In genomic region chr14:64474041-64474440, GRCh38 we compare ENCODE assay signal across 22 cellular contexts. TPM values are rescaled to one million over a fixed set of nuclear protein-coding genes. Genes with fewer than 3 reads are reported as not detected.
DNase-seq lines count a peak whose midpoint lies in the region; ATAC-seq and TF ChIP-seq lines count a peak whose summit lies in the region.
"Had no signal": no experiment of that assay in that cellular context is flagged by ENCODE, and none has a peak within 500 bp of the region (broad histone marks: within the 10 kb centered on the region; RNA-seq: fewer than 3 reads in every experiment).

No MANE protein-coding gene starts in this region.

- H3K36me3 Mint-ChIP-seq in activated T-cell treated with anti-CD3 and anti-CD28 coated beads, Interleukin-2, amount 50 U/mL, for 72 hours (ENCODE audit: insufficient read depth in 2 of 2): peaks cover 0 to 5% of the 10 kb centered on the region in 2 donors
- peaks cover 53% of the 10 kb centered on the region for H3K36me3 Mint-ChIP-seq in activated T-helper 17 cell treated with anti-CD3 and anti-CD28 coated beads, Interleukin-2, amount 50 U/mL, for 72 hours (ENCODE audit: low read depth)

- TF ChIP-seq POLR2A in tibial nerve (IDR thresholded peaks at IDR 0.05): no peak

- H3K9ac ChIP-seq in Karpas-422 (ENCODE audit: low read length): no peak overlapping the region

- ATAC-seq in activated T-cell treated with anti-CD3 and anti-CD28 coated beads, Interleukin-2, amount 50 U/mL, for 72 hours (replicated peaks in 1 of 2): peak; percentile 29 to 43
- peak; percentile 37 for ATAC-seq in activated T-helper 17 cell treated with anti-CD3 and anti-CD28 coated beads, Interleukin-2, amount 50 U/mL, for 72 hours (replicated peaks)
- no peak for ATAC-seq in HG03432 (IDR thresholded peaks at IDR 0.05; ENCODE audit: unreplicated experiment)
- ATAC-seq: body of pancreas; right cardiac atrium; stimulated activated naive CD8-positive, alpha-beta T cell treated with anti-CD3 and anti-CD28 coated beads, Interleukin-15, Interleukin-2, amounts not matched to agents 100 U/mL and 50 U/mL, for 24 hours; T-helper 17 cell had no signal

- H3K9me3 ChIP-seq in tibial nerve: no peaks in the 10 kb centered on the region
- no peaks in the 10 kb centered on the region for H3K9me3 ChIP-seq in Karpas-422 (ENCODE audit: low read length)
- H3K9me3 ChIP-seq: body of pancreas, esophagus muscularis mucosa, Peyer's patch, thyroid gland had no signal

- H4K20me1 ChIP-seq in Karpas-422 (ENCODE audit: insufficient read depth, low read depth, low read length): peaks cover 8% of the 10 kb centered on the region; the same call in 1 of the 2 replicates

- no peaks in the 10 kb centered on the region for H3K27me3 Mint-ChIP-seq in activated T-cell treated with anti-CD3 and anti-CD28 coated beads, Interleukin-2, amount 50 U/mL, for 72 hours (ENCODE audit: low read depth)
- H3K27me3 Mint-ChIP-seq in activated T-helper 17 cell treated with anti-CD3 and anti-CD28 coated beads, Interleukin-2, amount 50 U/mL, for 72 hours: no peaks in the 10 kb centered on the region
- H3K27me3 Mint-ChIP-seq: activated T-cell treated with anti-CD3 and anti-CD28 coated beads, Interleukin-2, amount 50 U/mL, for 24 hours; T-helper 17 cell had no signal

- H3K4me1 Mint-ChIP-seq in activated T-cell treated with anti-CD3 and anti-CD28 coated beads, Interleukin-2, amount 50 U/mL, for 72 hours (ENCODE audit: low read depth): peaks cover 26% of the 10 kb centered on the region
- peaks cover 12% of the 10 kb centered on the region for H3K4me1 Mint-ChIP-seq in activated T-helper 17 cell treated with anti-CD3 and anti-CD28 coated beads, Interleukin-2, amount 50 U/mL, for 72 hours

- H3K79me2 ChIP-seq in Karpas-422 (ENCODE audit: low read length): no peaks in the 10 kb centered on the region

- no peaks in the 10 kb centered on the region for H3K9me2 ChIP-seq in Karpas-422 (replicated peaks; ENCODE audit: insufficient read depth, low read length)

- 64 to 72% methylated on average over 2 of the region's 2 CpGs for WGBS in tibial nerve, 2 donors

- H3K4me3 ChIP-seq in tibial nerve (no peak overlapping the region), Karpas-422 (ENCODE audit: low read length) (no peak overlapping the region)
- H3K4me3 ChIP-seq: body of pancreas, esophagus muscularis mucosa, Peyer's patch, smooth muscle cell, thyroid gland had no signal

- TF ChIP-seq EP300 in tibial nerve (IDR thresholded peaks at IDR 0.05): no peak

- H3K27ac Mint-ChIP-seq in activated T-cell treated with anti-CD3 and anti-CD28 coated beads, Interleukin-2, amount 50 U/mL, for 72 hours: no peak overlapping the region
- no peak overlapping the region for H3K27ac Mint-ChIP-seq in activated T-helper 17 cell treated with anti-CD3 and anti-CD28 coated beads, Interleukin-2, amount 50 U/mL, for 72 hours
- H3K27ac Mint-ChIP-seq: T-helper 17 cell had no signal

- TF ChIP-seq CTCF in tibial nerve (IDR thresholded peaks at IDR 0.05): no peak

- H3K4me1 ChIP-seq in tibial nerve (no peaks in the 10 kb centered on the region), Karpas-422 (ENCODE audit: low read length) (peaks cover 12% of the 10 kb centered on the region)
- H3K4me1 ChIP-seq: body of pancreas, esophagus muscularis mucosa had no signal

- no peaks in the 10 kb centered on the region for H3K27me3 ChIP-seq in tibial nerve
- H3K27me3 ChIP-seq in Karpas-422 (ENCODE audit: low read length): no peaks in the 10 kb centered on the region
- H3K27me3 ChIP-seq: body of pancreas, esophagus muscularis mucosa, Peyer's patch, thyroid gland had no signal

- H3K9me3 Mint-ChIP-seq in activated T-cell treated with anti-CD3 and anti-CD28 coated beads, Interleukin-2, amount 50 U/mL, for 72 hours: no peaks in the 10 kb centered on the region
- no peaks in the 10 kb centered on the region for H3K9me3 Mint-ChIP-seq in activated T-helper 17 cell treated with anti-CD3 and anti-CD28 coated beads, Interleukin-2, amount 50 U/mL, for 72 hours
- H3K9me3 Mint-ChIP-seq: activated T-cell treated with anti-CD3 and anti-CD28 coated beads, Interleukin-2, amount 50 U/mL, for 24 hours had no signal

- no peak overlapping the region for H3K4me3 Mint-ChIP-seq in activated T-cell treated with anti-CD3 and anti-CD28 coated beads, Interleukin-2, amount 50 U/mL, for 72 hours
- peak overlapping the region; percentile 2 for H3K4me3 Mint-ChIP-seq in activated T-helper 17 cell treated with anti-CD3 and anti-CD28 coated beads, Interleukin-2, amount 50 U/mL, for 72 hours
- H3K4me3 Mint-ChIP-seq: activated T-cell treated with anti-CD3 and anti-CD28 coated beads, Interleukin-2, amount 50 U/mL, for 24 hours; T-helper 17 cell had no signal

- H3K4me2 ChIP-seq in Karpas-422 (ENCODE audit: low read depth, low read length, poor library complexity, severe bottlenecking): no peak overlapping the region
- H3K4me2 ChIP-seq: smooth muscle cell had no signal

- no peak overlapping the region for H2AFZ ChIP-seq in Karpas-422 (ENCODE audit: low read length)

- no peaks in the 10 kb centered on the region for H3K36me3 ChIP-seq in tibial nerve
- peaks cover 3% of the 10 kb centered on the region; the same call in 1 of the 2 replicates for H3K36me3 ChIP-seq in Karpas-422 (ENCODE audit: insufficient read depth, low read length)
- H3K36me3 ChIP-seq: Peyer's patch, thyroid gland had no signal

- no peak overlapping the region for H3K27ac ChIP-seq in tibial nerve
- H3K27ac ChIP-seq in Karpas-422 (ENCODE audit: low read length): no peak overlapping the region
- H3K27ac ChIP-seq: body of pancreas, esophagus muscularis mucosa, Peyer's patch, thyroid gland had no signal

- no peak for DNase-seq in activated T-cell treated with anti-CD3 and anti-CD28 coated beads, Interleukin-2, amount 50 U/mL, for 72 hours
- no peak for DNase-seq in activated T-cell treated with anti-CD3 and anti-CD28 coated beads, Interleukin-2, amount 50 U/mL, for 48 hours
- DNase-seq in NCI-H128 (lab: John Stamatoyannopoulos, UW; ENCODE audit: unreplicated experiment): peak; percentile 10
- no peak for DNase-seq in tibial nerve (ENCODE audit: low spot score in 2 of 2)
- DNase-seq in Karpas-422: no peak
- DNase-seq: activated naive CD4-positive, alpha-beta T cell treated with Interleukin-2 at 50 U/mL for 16 hours; activated T-cell treated with anti-CD3 and anti-CD28 coated beads, Interleukin-2, amount 50 U/mL, for 24 hours; body of pancreas; foreskin fibroblast; HCEC 1CT; NCI-H1436 treated with DMSO at 0.1 percent for 48 hours; NCI-H524 treated with DMSO at 0.1 percent for 48 hours; Peyer's patch; right cardiac atrium; SHP77; stimulated activated naive CD8-positive, alpha-beta T cell treated with anti-CD3 and anti-CD28 coated beads, Interleukin-15, Interleukin-2, amounts not matched to agents 100 U/mL and 50 U/mL, for 24 hours; T-helper 17 cell; thyroid gland had no signal

RNA-seq across cellular contexts. Expression of gene AKAP5, which starts 8.7 kb away (rescaled TPM):
- total RNA-seq in activated T-cell treated with anti-CD3 and anti-CD28 coated beads, Interleukin-2, amount 50 U/mL, for 72 hours: 1 to 10 TPM; 1.2 to 1.9 TPM
- 1 to 10 TPM in 1 of 2 donors, under 1 TPM in 1; 0.82 to 1.0 TPM for total RNA-seq in activated T-helper 17 cell treated with anti-CD3 and anti-CD28 coated beads, Interleukin-2, amount 50 U/mL, for 72 hours
- under 1 TPM; 0.22 to 0.90 (median 0.50) TPM for total RNA-seq in tibial nerve
- total RNA-seq in Karpas-422 (2014; rRNA removed; shearing (Covaris generic); ENCODE audit: low replicate concordance): 0.22 and 0.56 TPM in 2 replicates

RNA-seq across cellular contexts. Expression of gene ZBTB25, which starts 29.6 kb away (rescaled TPM):
- total RNA-seq in activated T-cell treated with anti-CD3 and anti-CD28 coated beads, Interleukin-2, amount 50 U/mL, for 72 hours: 10 to 100 TPM; 30.4 to 31.3 TPM
- 10 to 100 TPM; 29.7 to 88.5 TPM for total RNA-seq in activated T-helper 17 cell treated with anti-CD3 and anti-CD28 coated beads, Interleukin-2, amount 50 U/mL, for 72 hours
- 10 to 100 TPM; 14.9 to 26.4 (median 16.6) TPM for total RNA-seq in tibial nerve
- total RNA-seq in Karpas-422 (2014; rRNA removed; shearing (Covaris generic); ENCODE audit: low replicate concordance): 19.6 and 26.3 TPM in 2 replicates

RNA-seq across cellular contexts. Expression of gene ZBTB1, which starts 30.5 kb away (rescaled TPM):
- 10 to 100 TPM; 46.9 to 49.5 TPM for total RNA-seq in activated T-cell treated with anti-CD3 and anti-CD28 coated beads, Interleukin-2, amount 50 U/mL, for 72 hours
- total RNA-seq in activated T-helper 17 cell treated with anti-CD3 and anti-CD28 coated beads, Interleukin-2, amount 50 U/mL, for 72 hours: 100 to 1,000 TPM in 1 of 2 donors, 10 to 100 TPM in 1; 75.6 to 154 TPM
- 10 to 100 TPM; 46.5 to 66.9 (median 55.9) TPM for total RNA-seq in tibial nerve
- 61.2 and 97.5 TPM in 2 replicates for total RNA-seq in Karpas-422 (2014; rRNA removed; shearing (Covaris generic); ENCODE audit: low replicate concordance)
